ENCODE assay signal across 21 cellular contexts in the genomic region with DNA sequence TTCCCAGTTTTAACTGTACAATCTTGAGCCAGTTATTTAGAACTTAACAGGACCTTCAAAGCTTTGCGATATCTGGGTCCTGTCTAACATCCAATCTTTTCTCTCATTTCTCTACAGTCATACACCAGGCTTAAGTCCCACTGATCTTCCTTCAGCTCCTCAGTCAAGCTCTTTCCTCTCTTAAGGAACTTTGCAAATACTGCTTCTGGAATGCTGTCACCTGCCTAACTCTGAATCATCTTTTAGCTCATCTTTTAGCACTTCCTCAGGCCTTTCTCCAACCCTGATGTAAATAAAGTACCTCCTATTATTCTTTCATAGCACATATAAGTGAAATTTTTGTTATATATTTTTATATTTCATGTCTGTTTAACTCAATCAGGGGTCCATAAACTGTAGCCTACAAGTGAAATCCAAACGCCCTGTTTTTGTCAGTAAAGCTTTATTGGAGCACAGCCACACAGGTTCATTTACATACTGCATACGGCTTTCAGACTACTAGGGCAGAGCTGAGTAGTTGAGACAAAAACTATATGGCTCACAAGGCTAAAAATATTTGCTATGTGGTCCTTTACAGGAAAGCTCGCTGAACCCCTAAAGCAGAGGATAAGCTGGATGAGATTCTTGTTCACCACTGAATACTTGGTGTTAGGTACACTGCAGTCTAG.
DNase-seq lines count a peak whose midpoint lies in the region; ATAC-seq and TF ChIP-seq lines count a peak whose summit lies in the region.
"Had no signal": no experiment of that assay in that cellular context is flagged by ENCODE, and none has a peak within 500 bp of the region (broad histone marks: within the 10 kb centered on the region; RNA-seq: fewer than 3 reads in every experiment).

No MANE protein-coding gene starts in this region.

- DNase-seq in MV-4-11 (lab: John Stamatoyannopoulos, UW) (peak; percentile 27), nephron progenitor cell (no peak), coronary artery (ENCODE audit: low spot score) (no peak), GM10266 (ENCODE audit: extremely low spot score) (no peak)
- no peak for DNase-seq in activated T-cell treated with anti-CD3 and anti-CD28 coated beads, Interleukin-2, amount 50 U/mL, for 48 hours
- DNase-seq: activated CD8-positive, alpha-beta memory T cell treated with anti-CD3 and anti-CD28 coated beads, Interleukin-2, amount 50 U/mL, for 48 hours; activated naive CD8-positive, alpha-beta T cell treated with anti-CD3 and anti-CD28 coated beads for 36 hours; cerebellar nuclear complex; esophagus squamous epithelium; KG1; lower lobe of right lung; NCI-H2081; NCI-H774; SJCRH30; small intestine; WERI-Rb-1 had no signal

- no peaks in the 10 kb centered on the region for H3K9me3 Mint-ChIP-seq in nephron progenitor cell
- H3K9me3 Mint-ChIP-seq: activated naive CD8-positive, alpha-beta T cell treated with anti-CD3 and anti-CD28 coated beads for 36 hours had no signal

- H3K36me3 Mint-ChIP-seq in nephron progenitor cell (ENCODE audit: low read depth) = no peaks in the 10 kb centered on the region
- H3K36me3 Mint-ChIP-seq: activated naive CD8-positive, alpha-beta T cell treated with anti-CD3 and anti-CD28 coated beads for 36 hours had no signal

- H3K4me3 ChIP-seq in coronary artery = no peak overlapping the region
- H3K4me3 ChIP-seq: esophagus squamous epithelium, lower lobe of right lung, SJCRH30 had no signal

- peaks cover 3% of the 10 kb centered on the region for H3K27me3 Mint-ChIP-seq in nephron progenitor cell (ENCODE audit: low read depth, poor library complexity)

- H3K4me3 Mint-ChIP-seq in nephron progenitor cell = no peak overlapping the region
- H3K4me3 Mint-ChIP-seq: activated naive CD8-positive, alpha-beta T cell treated with anti-CD3 and anti-CD28 coated beads for 36 hours had no signal

- peak; percentile 33 for ATAC-seq in GM18858 (IDR thresholded peaks at IDR 0.05; ENCODE audit: unreplicated experiment)
- ATAC-seq in HG02678 (IDR thresholded peaks at IDR 0.05; ENCODE audit: unreplicated experiment) = peak; percentile 41
- ATAC-seq in HG02870 (IDR thresholded peaks at IDR 0.05; ENCODE audit: unreplicated experiment) = no peak
- ATAC-seq: HCT116, lower lobe of right lung had no signal

- H3K27ac Mint-ChIP-seq in nephron progenitor cell = peak overlapping the region; percentile 62
- H3K27ac Mint-ChIP-seq: activated naive CD8-positive, alpha-beta T cell treated with anti-CD3 and anti-CD28 coated beads for 36 hours had no signal

- TF ChIP-seq CTCF in nephron progenitor cell (IDR thresholded peaks at IDR 0.05) (no peak), coronary artery (IDR thresholded peaks at IDR 0.05) (no peak), GM10266 (IDR thresholded peaks at IDR 0.05; ENCODE audit: control insufficient read depth, insufficient read depth, low read depth, missing control alignments) (no peak)

- no peak overlapping the region for H3K27ac ChIP-seq in coronary artery
- H3K27ac ChIP-seq: C4-2B, lower lobe of right lung, SJCRH30, WERI-Rb-1 had no signal

- peaks cover 17% of the 10 kb centered on the region for H3K4me1 Mint-ChIP-seq in nephron progenitor cell
